Comparison of ENCODE assay signal across 12 cellular contexts in genomic region chr11:69167130-69167915, GRCh38. TPM values are rescaled to one million over a fixed set of nuclear protein-coding genes. Genes with fewer than 3 reads are reported as not detected.
DNase-seq lines count a peak whose midpoint lies in the region; ATAC-seq and TF ChIP-seq lines count a peak whose summit lies in the region.
"Had no signal": no experiment of that assay in that cellular context is flagged by ENCODE, and none has a peak within 500 bp of the region (broad histone marks: within the 10 kb centered on the region; RNA-seq: fewer than 3 reads in every experiment).

No MANE protein-coding gene starts in this region.

- H3K27me3 Mint-ChIP-seq in HFFc6 (ENCODE audit: insufficient read depth): peaks cover 2% of the 10 kb centered on the region
- H3K27me3 Mint-ChIP-seq in activated B cell treated with CpG ODN at 0.5 μM for 24 hours: no peaks in the 10 kb centered on the region

- H3K36me3 ChIP-seq in neuronal stem cell (replicated peaks in 1 of 2; ENCODE audit: control insufficient read depth in 2 of 2, insufficient read depth in 2 of 2, low read length in 2 of 2) (no peaks in the 10 kb centered on the region), gastroesophageal sphincter (no peaks in the 10 kb centered on the region)
- H3K36me3 ChIP-seq: gastrocnemius medialis had no signal

- H2BK15ac ChIP-seq in neuronal stem cell (ENCODE audit: low read length): no peak overlapping the region

- H3K27ac ChIP-seq in neuronal stem cell (replicated peaks; ENCODE audit: low read length) (no peak overlapping the region), gastroesophageal sphincter (peak overlapping the region in 2 of 4 donors; percentile 66 to 77)
- H3K27ac ChIP-seq: gastrocnemius medialis had no signal

- H3K4me1 Mint-ChIP-seq in HFFc6 (ENCODE audit: low read depth) (peaks cover 15% of the 10 kb centered on the region), activated B cell treated with CpG ODN at 0.5 μM for 24 hours (peaks cover 22% of the 10 kb centered on the region)
- H3K4me1 Mint-ChIP-seq in stimulated activated effector memory CD8-positive, alpha-beta T cell treated with anti-CD3 and anti-CD28 coated beads, Interleukin-12 subunit alpha, Interleukin-12 subunit beta, amount 100 ng/mL, for 72 hours: peaks cover 15% of the 10 kb centered on the region

- no peak overlapping the region for H3K23ac ChIP-seq in neuronal stem cell (ENCODE audit: low read depth, low read length, poor library complexity)

- no peaks in the 10 kb centered on the region for H3K79me1 ChIP-seq in neuronal stem cell (ENCODE audit: low read depth, low read length)

- H3K4me2 ChIP-seq in neuronal stem cell (ENCODE audit: insufficient read depth, low read length, poor library complexity, severe bottlenecking): no peak overlapping the region

- H3K4ac ChIP-seq in neuronal stem cell (ENCODE audit: low read length): no peak overlapping the region

- no peak for DNase-seq in HFFc6
- DNase-seq in activated B cell treated with CpG ODN at 0.5 μM for 24 hours: no peak
- no peak for DNase-seq in stimulated activated effector memory CD8-positive, alpha-beta T cell treated with anti-CD3 and anti-CD28 coated beads, Interleukin-12 subunit alpha, Interleukin-12 subunit beta, amount 100 ng/mL, for 72 hours (ENCODE audit: low spot score in 2 of 2)
- no peak for DNase-seq in NCI-H82 (lab: John Stamatoyannopoulos, UW)
- DNase-seq in neuronal stem cell (ENCODE audit: low spot score): no peak
- DNase-seq in NCI-H146 treated with DMSO at 0.1 percent for 48 hours (lab: John Stamatoyannopoulos, UW; ENCODE audit: unreplicated experiment): no peak
- DNase-seq: NCI-H2029, nephron progenitor cell had no signal

- H3K4me3 ChIP-seq in neuronal stem cell (ENCODE audit: low read length in 2 of 2) (no peak overlapping the region), gastroesophageal sphincter (no peak overlapping the region)
- H3K4me3 ChIP-seq: gastrocnemius medialis had no signal

- no peak for TF ChIP-seq POLR2A in gastroesophageal sphincter (IDR thresholded peaks at IDR 0.05)

- no peak overlapping the region for H2BK12ac ChIP-seq in neuronal stem cell (ENCODE audit: low read length)

- no peak overlapping the region for H3K9ac ChIP-seq in neuronal stem cell (ENCODE audit: low read depth, low read length, poor library complexity)

- CTCF ChIA-PET in activated B cell treated with CpG ODN at 0.5 μM for 24 hours (lab: Charles Lee): no interaction called here

- no peak overlapping the region for H2BK5ac ChIP-seq in neuronal stem cell (ENCODE audit: low read length)

- H3K14ac ChIP-seq in neuronal stem cell (ENCODE audit: low read length): no peak overlapping the region

- no peak overlapping the region for H3K18ac ChIP-seq in neuronal stem cell (ENCODE audit: low read length)

- H3K9me3 ChIP-seq in neuronal stem cell (replicated peaks in 1 of 2; ENCODE audit: control insufficient read depth in 2 of 2, insufficient read depth in 1 of 2, low read depth in 1 of 2, low read length in 2 of 2): peaks cover 4 to 8% of the 10 kb centered on the region in 2 donors
- H3K9me3 ChIP-seq in gastroesophageal sphincter: peaks cover 0 to 13% (median 0%) of the 10 kb centered on the region in 3 donors
- H3K9me3 ChIP-seq: gastrocnemius medialis had no signal

- H3K36me3 Mint-ChIP-seq in HFFc6 (ENCODE audit: low read depth) (peaks cover 13% of the 10 kb centered on the region), activated B cell treated with CpG ODN at 0.5 μM for 24 hours (ENCODE audit: low read depth) (no peaks in the 10 kb centered on the region)
- no peaks in the 10 kb centered on the region for H3K36me3 Mint-ChIP-seq in stimulated activated effector memory CD8-positive, alpha-beta T cell treated with anti-CD3 and anti-CD28 coated beads, Interleukin-12 subunit alpha, Interleukin-12 subunit beta, amount 100 ng/mL, for 72 hours

- H2AFZ ChIP-seq in neuronal stem cell (ENCODE audit: low read length): no peak overlapping the region

- ATAC-seq in GM18502 (IDR thresholded peaks at IDR 0.05; ENCODE audit: poor library complexity, unreplicated experiment): peak; percentile 17
- ATAC-seq in activated B cell treated with CpG ODN at 0.5 μM for 24 hours (ENCODE audit: low read depth): no peak
- peak; percentile 5 for ATAC-seq in stimulated activated effector memory CD8-positive, alpha-beta T cell treated with anti-CD3 and anti-CD28 coated beads, Interleukin-12 subunit alpha, Interleukin-12 subunit beta, amount 100 ng/mL, for 72 hours
- no peak for ATAC-seq in gastroesophageal sphincter

- intact Hi-C loops in activated B cell treated with CpG ODN at 0.5 μM for 24 hours (cut with micrococcal nuclease): loop anchor here (2.0 to 5.0 kb wide), 2 partner anchors 45 to 475 kb away; no protein-coding TSS in a partner anchor

- H4K91ac ChIP-seq in neuronal stem cell (ENCODE audit: low read depth, low read length, poor library complexity): no peak overlapping the region

- H3K27me3 ChIP-seq in neuronal stem cell (ENCODE audit: control insufficient read depth in 3 of 3, insufficient read depth in 3 of 3, low read depth in 1 of 3, low read length in 3 of 3): peaks cover 0 to 3% (median 0%) of the 10 kb centered on the region in 3 experiments
- no peaks in the 10 kb centered on the region for H3K27me3 ChIP-seq in gastroesophageal sphincter
- H3K27me3 ChIP-seq: gastrocnemius medialis had no signal

- H3K4me1 ChIP-seq in neuronal stem cell (ENCODE audit: control insufficient read depth in 2 of 2, insufficient read depth in 1 of 2, low read depth in 1 of 2, low read length in 2 of 2) (peaks cover 0 to 4% of the 10 kb centered on the region in 2 donors), gastroesophageal sphincter (peaks cover 0 to 16% (median 8%) of the 10 kb centered on the region in 3 donors)

- no peak for TF ChIP-seq EP300 in gastroesophageal sphincter (IDR thresholded peaks at IDR 0.05)

- H2BK120ac ChIP-seq in neuronal stem cell (ENCODE audit: low read depth, low read length): no peak overlapping the region

- 100% methylated on average over 2 of the region's 10 CpGs; no CpG with 5 or more reads in 1 of the 2 donors for WGBS in neuronal stem cell (ENCODE audit: extremely low coverage in 2 of 2, insufficient read length in 2 of 2, insufficient replicate concordance in 1 of 2), 2 donors
- 75 to 89% methylated on average over 7 to 8 of the region's 10 CpGs for WGBS in gastroesophageal sphincter (ENCODE audit: low coverage in 1 of 2), 2 donors

- H3K27ac Mint-ChIP-seq in HFFc6 (peak overlapping the region; percentile 58), activated B cell treated with CpG ODN at 0.5 μM for 24 hours (peak overlapping the region; percentile 76)
- peak overlapping the region; percentile 79 for H3K27ac Mint-ChIP-seq in stimulated activated effector memory CD8-positive, alpha-beta T cell treated with anti-CD3 and anti-CD28 coated beads, Interleukin-12 subunit alpha, Interleukin-12 subunit beta, amount 100 ng/mL, for 72 hours
- H3K27ac Mint-ChIP-seq: nephron progenitor cell had no signal

- POLR2A ChIA-PET in activated B cell treated with CpG ODN at 0.5 μM for 24 hours (lab: Charles Lee): interaction anchor here (0.7 to 1.9 kb wide), 3 partner anchors 12 to 129 kb away, joined by 3 to 11 read pairs (median 4); partner anchors contain the start of gene SMIM38

- H3K9me3 Mint-ChIP-seq in HFFc6 (peaks cover 6% of the 10 kb centered on the region), activated B cell treated with CpG ODN at 0.5 μM for 24 hours (peaks cover 4% of the 10 kb centered on the region)
- peaks cover 8% of the 10 kb centered on the region for H3K9me3 Mint-ChIP-seq in stimulated activated effector memory CD8-positive, alpha-beta T cell treated with anti-CD3 and anti-CD28 coated beads, Interleukin-12 subunit alpha, Interleukin-12 subunit beta, amount 100 ng/mL, for 72 hours

- no peak overlapping the region for H2AK5ac ChIP-seq in neuronal stem cell (ENCODE audit: low read depth, low read length)

- TF ChIP-seq CTCF in HFFc6 (IDR thresholded peaks at IDR 0.05): no peak
- no peak for TF ChIP-seq CTCF in activated B cell treated with CpG ODN at 0.5 μM for 24 hours (IDR thresholded peaks at IDR 0.05)
- TF ChIP-seq CTCF in gastroesophageal sphincter (IDR thresholded peaks at IDR 0.05): no peak

- H3K4me3 Mint-ChIP-seq in HFFc6 (0 out of 2 replicates have a peak overlapping the region, but pooled peaks have one; percentile 76), activated B cell treated with CpG ODN at 0.5 μM for 24 hours (peak overlapping the region; percentile 62)
- H3K4me3 Mint-ChIP-seq in stimulated activated effector memory CD8-positive, alpha-beta T cell treated with anti-CD3 and anti-CD28 coated beads, Interleukin-12 subunit alpha, Interleukin-12 subunit beta, amount 100 ng/mL, for 72 hours: peak overlapping the region; percentile 62
- H3K4me3 Mint-ChIP-seq: nephron progenitor cell had no signal

- H4K8ac ChIP-seq in neuronal stem cell (ENCODE audit: low read depth, low read length): no peak overlapping the region

RNA-seq across cellular contexts. Expression of gene SMIM38, which starts 11.6 kb away (rescaled TPM):
- not detected for total RNA-seq in HFFc6 (2021; fragmentation: NEBNext Ultra II Directional; extraction: Animal tissue kit (Norgen Biotek cat#: 25700))
- total RNA-seq in activated B cell treated with CpG ODN at 0.5 μM for 24 hours (2.2 and 2.7 TPM in 2 replicates), gastroesophageal sphincter (1 to 10 TPM; 1.2 to 2.3 (median 1.3) TPM)
- 0.26 TPM for polyA plus RNA-seq in neuronal stem cell (2013, experiment 1 of 2)
- polyA plus RNA-seq in neuronal stem cell (2013, experiment 2 of 2): 0.36 TPM
- total RNA-seq: RPMI7951 had no signal

Comparison
In these comparisons a context has a peak if more than half of its experiments do, and no peak if none do; other contexts are left out.
1. ATAC-seq: peak in GM18502 (single experiment) and stimulated activated effector memory CD8-positive, alpha-beta T cell treated with anti-CD3 and anti-CD28 coated beads, Interleukin-12 subunit alpha, Interleukin-12 subunit beta, amount 100 ng/mL, for 72 hours (single experiment); none in activated B cell treated with CpG ODN at 0.5 μM for 24 hours (single experiment) and gastroesophageal sphincter (single experiment).
2. Peak in every context shown above with its lines, with median percentiles within 50 percentile points of each other: H3K27ac Mint-ChIP-seq and H3K4me3 Mint-ChIP-seq.